Comparison of ENCODE assay signal across 1 cellular context in the genomic region with DNA sequence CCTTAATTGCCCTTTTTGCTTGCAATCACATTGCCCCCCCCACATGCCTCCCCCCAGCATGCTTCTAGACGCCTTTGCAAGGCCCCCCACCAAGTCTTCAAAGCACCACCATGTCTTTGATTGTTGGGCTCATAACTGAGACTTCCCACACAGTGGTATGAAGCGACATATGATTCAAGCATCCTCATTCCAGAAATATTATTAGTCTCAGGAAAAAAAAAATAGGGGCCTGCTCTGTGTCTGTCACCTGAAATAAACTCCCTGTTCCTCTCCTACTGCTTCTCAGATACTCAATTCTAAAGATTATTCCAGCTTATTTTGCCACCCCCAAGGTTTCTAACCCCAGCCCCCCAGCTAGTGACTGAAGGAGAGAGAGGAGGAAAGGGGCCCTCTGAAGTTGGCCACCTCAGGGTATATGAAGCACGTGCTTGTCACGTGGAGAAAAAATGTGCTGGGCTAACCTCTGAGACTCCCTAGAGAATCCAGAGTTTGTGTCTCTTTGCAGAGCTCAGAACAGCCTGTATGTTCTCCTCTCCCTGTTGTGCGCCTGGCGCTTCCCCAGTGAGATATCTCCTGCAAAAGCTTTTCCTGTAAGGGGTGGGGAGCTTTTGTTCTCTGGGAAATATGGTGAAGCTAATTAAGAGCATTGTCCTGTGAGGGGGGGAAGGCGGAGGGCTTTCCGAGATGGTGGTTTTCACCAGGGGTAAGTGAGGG.
A peak's percentile ranks its signal among the peaks of the same experiment; 100 is the strongest.
TF ChIP-seq lines count a peak whose summit lies in the region.

No MANE protein-coding gene starts in this region.

TF ChIP-seq in H1, 55 proteins besides CTCF, POLR2A, EP300 and RAD21:
- TF ChIP-seq, protein P1, sequence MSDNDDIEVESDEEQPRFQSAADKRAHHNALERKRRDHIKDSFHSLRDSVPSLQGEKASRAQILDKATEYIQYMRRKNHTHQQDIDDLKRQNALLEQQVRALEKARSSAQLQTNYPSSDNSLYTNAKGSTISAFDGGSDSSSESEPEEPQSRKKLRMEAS (IDR thresholded peaks at IDR 0.05), result peak; percentile 80
- TF ChIP-seq, protein P2, sequence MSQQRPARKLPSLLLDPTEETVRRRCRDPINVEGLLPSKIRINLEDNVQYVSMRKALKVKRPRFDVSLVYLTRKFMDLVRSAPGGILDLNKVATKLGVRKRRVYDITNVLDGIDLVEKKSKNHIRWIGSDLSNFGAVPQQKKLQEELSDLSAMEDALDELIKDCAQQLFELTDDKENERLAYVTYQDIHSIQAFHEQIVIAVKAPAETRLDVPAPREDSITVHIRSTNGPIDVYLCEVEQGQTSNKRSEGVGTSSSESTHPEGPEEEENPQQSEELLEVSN (IDR thresholded peaks at IDR 0.05), result peak; percentile 69; the same call in 1 of the 2 replicates
- no peak for TF ChIP-seq SIRT6 (IDR thresholded peaks at IDR 0.05; ENCODE audit: low read length)
- TF ChIP-seq TEAD4 (IDR thresholded peaks at IDR 0.05; ENCODE audit: low read depth, low read length), result no peak
TF ChIP-seq in H1: peak in this region for 2.
